In genomic region chrX:44817029-44817428, GRCh38 we compare ENCODE assay signal across 37 cellular contexts. TPM values are rescaled to one million over a fixed set of nuclear protein-coding genes. Genes with fewer than 3 reads are reported as not detected.
"Had no signal": no experiment of that assay in that cellular context is flagged by ENCODE, and none has a peak within 500 bp of the region (broad histone marks: within the 10 kb centered on the region; RNA-seq: fewer than 3 reads in every experiment).

No MANE protein-coding gene starts in this region.

- H3K27ac ChIP-seq: brain microvascular endothelial cell, cardiac muscle cell, colonic mucosa, epithelial cell of prostate, esophagus squamous epithelium, WERI-Rb-1 had no signal

- H3K4me3 ChIP-seq: cardiac muscle cell, colonic mucosa, esophagus squamous epithelium had no signal

- DNase-seq: activated CD4-positive, alpha-beta memory T cell treated with anti-CD3 and anti-CD28 coated beads for 36 hours; activated CD4-positive, alpha-beta T cell treated with anti-CD3 and anti-CD28 coated beads for 36 hours; activated CD4-positive, alpha-beta T cell treated with anti-CD3 and anti-CD28 coated beads, Interleukin-2, amount 10 ng/mL, durations not matched to agents 24 days and 14 days; activated CD4-positive, CD25-positive, alpha-beta regulatory T cell; activated CD4-positive, CD25-positive, alpha-beta regulatory T cell treated with anti-CD3 and anti-CD28 coated beads, Interleukin-2, amount 50 U/mL, for 72 hours; activated CD8-positive, alpha-beta memory T cell treated with anti-CD3 and anti-CD28 coated beads, Interleukin-2, amount 50 U/mL, for 48 hours; activated gamma-delta T cell; activated naive CD4-positive, alpha-beta T cell; activated naive CD4-positive, alpha-beta T cell treated with anti-CD3 and anti-CD28 coated beads, Interleukin-2, amount 10 ng/mL, durations not matched to agents 7 days and 5 days; activated naive CD8-positive, alpha-beta T cell treated with anti-CD3 and anti-CD28 coated beads, Interleukin-2, amount 10 ng/mL, durations not matched to agents 7 days and 5 days; activated T-cell treated with anti-CD3 and anti-CD28 coated beads for 4 hours; activated T-cell treated with anti-CD3 and anti-CD28 coated beads, Interleukin-2, amount 50 U/mL, for 24 hours; activated T-cell treated with anti-CD3 and anti-CD28 coated beads, Interleukin-2, amount 50 U/mL, for 72 hours; amniotic stem cell; anterior cingulate cortex; brain microvascular endothelial cell; central memory CD4-positive, alpha-beta T cell; cerebellar nuclear complex; colonic mucosa; effector CD8-positive, alpha-beta T cell; esophagus squamous epithelium; head of caudate nucleus; T-helper 1 cell; T-helper 17 cell; T1000; WERI-Rb-1 had no signal

- H3K36me3 ChIP-seq: brain microvascular endothelial cell, cardiac muscle cell, colonic mucosa, esophagus squamous epithelium, WERI-Rb-1 had no signal

- H3K4me1 ChIP-seq: colonic mucosa, esophagus squamous epithelium had no signal

- H3K9me3 ChIP-seq: colonic mucosa, esophagus squamous epithelium had no signal

- ATAC-seq: activated CD4-positive, alpha-beta T cell treated with anti-CD3 and anti-CD28 coated beads for 36 hours; activated naive CD4-positive, alpha-beta T cell treated with anti-CD3 and anti-CD28 coated beads, Interleukin-2, amount 50 U/mL, for 72 hours; activated T-cell treated with anti-CD3 and anti-CD28 coated beads, Interleukin-2, amount 50 U/mL, for 72 hours; T-helper 17 cell had no signal

- FAIRE-seq: endometrium, endothelial cell of umbilical vein, frontal cortex had no signal

- H3K27me3 ChIP-seq: brain microvascular endothelial cell, cardiac muscle cell, colonic mucosa, esophagus squamous epithelium had no signal

RNA-seq across cellular contexts. Expression of gene DUSP21, which starts 26.8 kb away (rescaled TPM):
- total RNA-seq: activated CD4-positive, alpha-beta memory T cell treated with anti-CD3 and anti-CD28 coated beads for 36 hours; activated CD4-positive, alpha-beta T cell treated with anti-CD3 and anti-CD28 coated beads for 36 hours; activated CD4-positive, alpha-beta T cell treated with anti-CD3 and anti-CD28 coated beads, Interleukin-2, amount 10 ng/mL, durations not matched to agents 24 days and 14 days; activated naive CD4-positive, alpha-beta T cell treated with anti-CD3 and anti-CD28 coated beads, Interleukin-2, amount 50 U/mL, for 72 hours; activated naive CD8-positive, alpha-beta T cell treated with anti-CD3 and anti-CD28 coated beads, Interleukin-2, amount 10 ng/mL, durations not matched to agents 7 days and 5 days; activated T-cell treated with anti-CD3 and anti-CD28 coated beads, Interleukin-2, amount 50 U/mL, for 72 hours; astrocyte; cardiac muscle cell; colonic mucosa; dermis microvascular lymphatic vessel endothelial cell; endothelial cell of umbilical vein; esophagus squamous epithelium; fibroblast of lung; fibroblast of villous mesenchyme; frontal cortex; T-helper 17 cell had no signal
- polyA plus RNA-seq: cardiac muscle cell, endothelial cell of umbilical vein, esophagus, fibroblast of lung had no signal
